ENCODE assay signal across 17 cellular contexts in genomic region chr21:45548711-45549491, GRCh38. TPM values are rescaled to one million over a fixed set of nuclear protein-coding genes. Genes with fewer than 3 reads are reported as not detected.
DNase-seq lines count a peak whose midpoint lies in the region; ATAC-seq and TF ChIP-seq lines count a peak whose summit lies in the region.
"Had no signal": no experiment of that assay in that cellular context is flagged by ENCODE, and none has a peak within 500 bp of the region (broad histone marks: within the 10 kb centered on the region; RNA-seq: fewer than 3 reads in every experiment).

No MANE protein-coding gene starts in this region.

- no peak overlapping the region for H3K9ac ChIP-seq in BLaER1
- H3K9ac ChIP-seq: GM23248 had no signal

- CTCF ChIA-PET in CD8-positive, alpha-beta memory T cell (lab: Charles Lee), result no interaction called here

- no peaks in the 10 kb centered on the region for H3K27me3 ChIP-seq in BLaER1
- H3K27me3 ChIP-seq in CD8-positive, alpha-beta memory T cell (ENCODE audit: insufficient read depth, low read length, poor library complexity, severe bottlenecking), result no peaks in the 10 kb centered on the region
- H3K27me3 ChIP-seq: body of pancreas had no signal

- H3K4me1 ChIP-seq in BLaER1, result peaks cover 48% of the 10 kb centered on the region
- peaks cover 31% of the 10 kb centered on the region for H3K4me1 ChIP-seq in CD8-positive, alpha-beta memory T cell (ENCODE audit: insufficient read depth, low read length)
- H3K4me1 ChIP-seq: body of pancreas had no signal

- TF ChIP-seq CTCF in neural crest cell (conservative IDR thresholded peaks at IDR 0.05) (no peak), osteocyte (IDR thresholded peaks at IDR 0.05) (no peak)

- no peaks in the 10 kb centered on the region for H3K36me3 Mint-ChIP-seq in CD8-positive, alpha-beta memory T cell
- H3K36me3 Mint-ChIP-seq in activated naive CD8-positive, alpha-beta T cell treated with anti-CD3 and anti-CD28 coated beads, Interleukin-2, amount 50 U/mL, for 24 hours (ENCODE audit: low read depth), result no peaks in the 10 kb centered on the region
- H3K36me3 Mint-ChIP-seq in neural crest cell (ENCODE audit: low read depth) (no peaks in the 10 kb centered on the region), osteocyte (ENCODE audit: unreplicated experiment) (no peaks in the 10 kb centered on the region)

- no peaks in the 10 kb centered on the region for H3K27me3 Mint-ChIP-seq in CD8-positive, alpha-beta memory T cell
- no peaks in the 10 kb centered on the region for H3K27me3 Mint-ChIP-seq in activated naive CD8-positive, alpha-beta T cell treated with anti-CD3 and anti-CD28 coated beads, Interleukin-2, amount 50 U/mL, for 24 hours
- H3K27me3 Mint-ChIP-seq in neural crest cell (ENCODE audit: low read depth) (peaks cover 5% of the 10 kb centered on the region), osteocyte (ENCODE audit: unreplicated experiment) (peaks cover 8% of the 10 kb centered on the region)

- H3K27ac Mint-ChIP-seq in CD8-positive, alpha-beta memory T cell, result peak overlapping the region in 5 of 8 donors; percentile 3 to 79 (median 60)
- H3K27ac Mint-ChIP-seq in activated naive CD8-positive, alpha-beta T cell treated with anti-CD3 and anti-CD28 coated beads, Interleukin-2, amount 50 U/mL, for 24 hours, result peak overlapping the region; percentile 58
- H3K27ac Mint-ChIP-seq in neural crest cell (ENCODE audit: unreplicated experiment), result no peak overlapping the region
- no peak overlapping the region for H3K27ac Mint-ChIP-seq in osteocyte (ENCODE audit: unreplicated experiment)

- H3K9me3 Mint-ChIP-seq in CD8-positive, alpha-beta memory T cell, result no peaks in the 10 kb centered on the region
- no peaks in the 10 kb centered on the region for H3K9me3 Mint-ChIP-seq in activated naive CD8-positive, alpha-beta T cell treated with anti-CD3 and anti-CD28 coated beads, Interleukin-2, amount 50 U/mL, for 24 hours
- no peaks in the 10 kb centered on the region for H3K9me3 Mint-ChIP-seq in neural crest cell
- H3K9me3 Mint-ChIP-seq in osteocyte (ENCODE audit: unreplicated experiment), result no peaks in the 10 kb centered on the region

- H3K4me1 Mint-ChIP-seq in CD8-positive, alpha-beta memory T cell, result peaks cover 22 to 36% (median 27%) of the 10 kb centered on the region in 3 donors
- H3K4me1 Mint-ChIP-seq in activated naive CD8-positive, alpha-beta T cell treated with anti-CD3 and anti-CD28 coated beads, Interleukin-2, amount 50 U/mL, for 24 hours, result peaks cover 34% of the 10 kb centered on the region
- peaks cover 14% of the 10 kb centered on the region for H3K4me1 Mint-ChIP-seq in neural crest cell
- peaks cover 5% of the 10 kb centered on the region for H3K4me1 Mint-ChIP-seq in osteocyte (ENCODE audit: unreplicated experiment)

- no peak overlapping the region for H3K4me3 ChIP-seq in BLaER1
- no peak overlapping the region for H3K4me3 ChIP-seq in CD8-positive, alpha-beta memory T cell (ENCODE audit: low read length)
- H3K4me3 ChIP-seq: body of pancreas, GM23248 had no signal

- DNase-seq in CD8-positive, alpha-beta memory T cell, result peak in 1 of 5 donors; percentile 11
- no peak for DNase-seq in activated naive CD8-positive, alpha-beta T cell treated with anti-CD3 and anti-CD28 coated beads, Interleukin-2, amount 50 U/mL, for 24 hours
- DNase-seq in neural crest cell (ENCODE audit: low read depth, low spot score), result no peak
- no peak for DNase-seq in iPS-NIHi7 (ENCODE audit: extremely low spot score)
- no peak for DNase-seq in osteocyte (ENCODE audit: extremely low spot score, unreplicated experiment)
- DNase-seq in NCI-H748 (lab: John Stamatoyannopoulos, UW; ENCODE audit: unreplicated experiment), result no peak
- DNase-seq: body of pancreas; COR-L47; effector CD8-positive, alpha-beta T cell; GF-D8; GM23248; KBM-7; NCI-H1694 treated with DMSO at 0.1 percent for 48 hours; NCI-H526 treated with DMSO at 0.1 percent for 48 hours; stimulated activated CD4-positive, alpha-beta T cell treated with anti-CD3 and anti-CD28 coated beads, Interleukin-4, amount 100 ng/mL, for 4 hours had no signal

- H4K20me1 ChIP-seq in BLaER1, result no peaks in the 10 kb centered on the region

- no peaks in the 10 kb centered on the region for H3K9me3 ChIP-seq in BLaER1
- H3K9me3 ChIP-seq in CD8-positive, alpha-beta memory T cell (ENCODE audit: low read length), result no peaks in the 10 kb centered on the region
- H3K9me3 ChIP-seq: body of pancreas had no signal

- ATAC-seq in activated naive CD8-positive, alpha-beta T cell treated with anti-CD3 and anti-CD28 coated beads, Interleukin-2, amount 50 U/mL, for 24 hours, result no peak
- no peak for ATAC-seq in esophagus mucosa
- ATAC-seq: body of pancreas had no signal

- no peaks in the 10 kb centered on the region for H3K36me3 ChIP-seq in BLaER1
- no peaks in the 10 kb centered on the region for H3K36me3 ChIP-seq in CD8-positive, alpha-beta memory T cell (ENCODE audit: insufficient read depth, low read length)

- POLR2A ChIA-PET in CD8-positive, alpha-beta memory T cell (lab: Charles Lee), result no interaction called here

- H3K4me3 Mint-ChIP-seq in CD8-positive, alpha-beta memory T cell, result peak overlapping the region in 3 of 7 donors; percentile 11 to 61 (median 57)
- no peak overlapping the region for H3K4me3 Mint-ChIP-seq in activated naive CD8-positive, alpha-beta T cell treated with anti-CD3 and anti-CD28 coated beads, Interleukin-2, amount 50 U/mL, for 24 hours
- H3K4me3 Mint-ChIP-seq in neural crest cell, result peak overlapping the region; percentile 31
- no peak overlapping the region for H3K4me3 Mint-ChIP-seq in osteocyte (ENCODE audit: unreplicated experiment)

- H3K4me2 ChIP-seq in BLaER1, result peak overlapping the region; percentile 33; the same call in 1 of the 2 replicates

- H3K27ac ChIP-seq in BLaER1, result no peak overlapping the region
- H3K27ac ChIP-seq in CD8-positive, alpha-beta memory T cell (ENCODE audit: low read depth, low read length), result no peak overlapping the region
- H3K27ac ChIP-seq: body of pancreas, GM23248 had no signal

RNA-seq across cellular contexts. Expression of gene SLC19A1, which starts 6.7 kb away (rescaled TPM):
- total RNA-seq in CD8-positive, alpha-beta memory T cell, result 10 to 100 TPM; 55.7 to 66.8 TPM
- polyA plus RNA-seq in CD8-positive, alpha-beta memory T cell, result 7.0 TPM
- total RNA-seq in neural crest cell (31.6 and 35.1 TPM in 2 replicates), osteocyte (11.0 and 14.4 TPM in 2 replicates), esophagus mucosa (3.1 TPM)

Comparison
In these comparisons a context has a peak if more than half of its experiments do, and no peak if none do; other contexts are left out.
1. H3K27ac Mint-ChIP-seq: peak in CD8-positive, alpha-beta memory T cell (5 of 8) and activated naive CD8-positive, alpha-beta T cell treated with anti-CD3 and anti-CD28 coated beads, Interleukin-2, amount 50 U/mL, for 24 hours (single experiment); none in neural crest cell (single experiment) and osteocyte (single experiment).